ENCODE assay signal across 8 cellular contexts in the genomic region with DNA sequence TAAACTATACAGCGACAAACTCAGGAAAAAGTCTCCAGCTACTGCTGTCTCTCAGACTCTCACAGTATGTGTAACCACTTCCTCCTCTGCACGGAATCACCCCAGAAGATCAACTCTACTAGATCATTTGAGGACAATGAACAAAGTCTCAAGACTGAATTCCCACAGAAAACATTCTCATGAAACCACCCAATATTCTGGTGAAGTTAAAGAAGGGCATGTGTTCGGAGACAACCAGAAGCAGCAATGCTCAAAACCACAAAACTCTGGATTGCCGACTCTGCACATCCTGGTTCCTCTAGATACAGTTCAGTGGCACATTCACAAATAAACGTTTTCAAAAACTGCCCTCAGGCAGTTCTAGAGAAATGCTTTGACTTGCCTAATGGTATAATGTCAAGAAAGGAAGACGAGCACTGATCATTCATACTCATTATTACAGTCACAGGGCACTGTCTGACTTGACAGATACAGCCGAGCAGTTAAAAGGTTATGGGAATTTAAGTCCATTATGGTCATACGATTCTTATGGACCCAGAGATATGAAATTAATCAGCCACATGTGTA.
DNase-seq lines count a peak whose midpoint lies in the region; ATAC-seq and TF ChIP-seq lines count a peak whose summit lies in the region.

No MANE protein-coding gene starts in this region.

- H3K4me2 ChIP-seq in GM23248 (ENCODE audit: unreplicated experiment) = no peak overlapping the region

- peaks cover 22% of the 10 kb centered on the region for H3K4me1 ChIP-seq in GM23248 (ENCODE audit: insufficient read depth)

- H3K27me3 ChIP-seq in WERI-Rb-1 (ENCODE audit: insufficient read depth, low read depth, severe bottlenecking) (no peaks in the 10 kb centered on the region), GM23248 (replicated peaks; ENCODE audit: insufficient read depth) (no peaks in the 10 kb centered on the region)

- H3K4me3 Mint-ChIP-seq in activated T-cell treated with anti-CD3 and anti-CD28 coated beads, Interleukin-2, amount 50 U/mL, for 72 hours = peak overlapping the region; percentile 80 to 82

- DNase-seq in NAMALWA (ENCODE audit: low spot score) (peak; percentile 75), islet precursor cell (peak; percentile 84), WERI-Rb-1 (no peak), GM23248 (no peak), hippocampal formation (lab: John Stamatoyannopoulos, UW) (no peak)
- DNase-seq in activated T-cell treated with anti-CD3 and anti-CD28 coated beads, Interleukin-2, amount 50 U/mL, for 72 hours = peak in 1 of 2 donors; percentile 42

- no peaks in the 10 kb centered on the region for H3K79me2 ChIP-seq in GM23248 (ENCODE audit: insufficient read depth)

- no peak overlapping the region for H2AFZ ChIP-seq in GM23248

- H3K36me3 ChIP-seq in WERI-Rb-1 (no peaks in the 10 kb centered on the region), GM23248 (ENCODE audit: low read depth) (no peaks in the 10 kb centered on the region)

- H4K20me1 ChIP-seq in GM23248 (ENCODE audit: insufficient read depth) = no peaks in the 10 kb centered on the region

- in situ Hi-C loops in GM23248 (cut with MboI) = no loop called here

- H3K9me2 ChIP-seq in GM23248 (ENCODE audit: insufficient read depth) = peaks cover 6% of the 10 kb centered on the region; the same call in 1 of the 2 replicates

- peaks cover 25% of the 10 kb centered on the region for H3F3A ChIP-seq in GM23248 (ENCODE audit: insufficient read depth)

- no peak overlapping the region for H3K4me3 ChIP-seq in WERI-Rb-1 (ENCODE audit: low read depth, low read length)
- no peak overlapping the region for H3K4me3 ChIP-seq in GM23248

- peak overlapping the region; percentile 99 for H3K27ac Mint-ChIP-seq in activated T-cell treated with anti-CD3 and anti-CD28 coated beads, Interleukin-2, amount 50 U/mL, for 72 hours

- WGBS in GM23248 (ENCODE audit: low coverage in 1 of 2, low lambda C conversion rate in 2 of 2, missing lambda C conversion rate in 2 of 2), 2 experiments = 72 to 87% methylated on average over 7 to 8 of the region's 8 CpGs

- peak; percentile 94 for ATAC-seq in GM18517 (IDR thresholded peaks at IDR 0.05; ENCODE audit: unreplicated experiment)
- peak; percentile 96 for ATAC-seq in HG02623 (IDR thresholded peaks at IDR 0.05; ENCODE audit: unreplicated experiment)
- peak; percentile 57 to 64 for ATAC-seq in activated T-cell treated with anti-CD3 and anti-CD28 coated beads, Interleukin-2, amount 50 U/mL, for 72 hours (replicated peaks in 1 of 2)

- no peak overlapping the region for H3K27ac ChIP-seq in WERI-Rb-1
- H3K27ac ChIP-seq in GM23248 = no peak overlapping the region

- peaks cover 84% of the 10 kb centered on the region for H3K4me1 Mint-ChIP-seq in activated T-cell treated with anti-CD3 and anti-CD28 coated beads, Interleukin-2, amount 50 U/mL, for 72 hours (ENCODE audit: low read depth)

- no peak overlapping the region for H3K9ac ChIP-seq in GM23248

- no peak for TF ChIP-seq CTCF in WERI-Rb-1 (IDR thresholded peaks at IDR 0.05; ENCODE audit: low read depth, low read length)

- H3K36me3 Mint-ChIP-seq in activated T-cell treated with anti-CD3 and anti-CD28 coated beads, Interleukin-2, amount 50 U/mL, for 72 hours (ENCODE audit: insufficient read depth in 2 of 2) = no peaks in the 10 kb centered on the region

- H3K9me3 Mint-ChIP-seq in activated T-cell treated with anti-CD3 and anti-CD28 coated beads, Interleukin-2, amount 50 U/mL, for 72 hours = no peaks in the 10 kb centered on the region

- no peaks in the 10 kb centered on the region for H3K27me3 Mint-ChIP-seq in activated T-cell treated with anti-CD3 and anti-CD28 coated beads, Interleukin-2, amount 50 U/mL, for 72 hours (ENCODE audit: low read depth)

- no peaks in the 10 kb centered on the region for H3K9me3 ChIP-seq in WERI-Rb-1 (ENCODE audit: severe bottlenecking)
- no peaks in the 10 kb centered on the region for H3K9me3 ChIP-seq in GM23248 (ENCODE audit: low read depth)

Comparison
In these comparisons a context has a peak if more than half of its experiments do, and no peak if none do; other contexts are left out.
1. DNase-seq: peak in NAMALWA (single experiment) and islet precursor cell (single experiment); none in WERI-Rb-1 (single experiment), GM23248 (single experiment) and hippocampal formation (0 of 2).
2. Peak in every context shown above with its lines, with median percentiles within 50 percentile points of each other: ATAC-seq.